ENCODE assay signal across 16 cellular contexts in genomic region chr17:43784628-43785101, GRCh38. TPM values are rescaled to one million over a fixed set of nuclear protein-coding genes. Genes with fewer than 3 reads are reported as not detected.
DNase-seq lines count a peak whose midpoint lies in the region; ATAC-seq, FAIRE-seq and TF ChIP-seq lines count a peak whose summit lies in the region.
"Had no signal": no experiment of that assay in that cellular context is flagged by ENCODE, and none has a peak within 500 bp of the region (broad histone marks: within the 10 kb centered on the region; RNA-seq: fewer than 3 reads in every experiment).

No MANE protein-coding gene starts in this region.

- H3K27ac ChIP-seq in astrocyte (ENCODE audit: low read depth, low read length): peak overlapping the region; percentile 34
- H3K27ac ChIP-seq: left ventricle myocardium inferior, spleen had no signal

- no peak for TF ChIP-seq CTCF in astrocyte (IDR thresholded peaks at IDR 0.05; ENCODE audit: insufficient read depth, low read depth, low read length)
- no peak for TF ChIP-seq CTCF in fibroblast of villous mesenchyme (IDR thresholded peaks at IDR 0.05; ENCODE audit: insufficient read depth, low read depth, low read length)

- no peaks in the 10 kb centered on the region for H3K27me3 ChIP-seq in astrocyte (ENCODE audit: insufficient read depth, low read length)
- H3K27me3 ChIP-seq: heart right ventricle had no signal

- DNase-seq in HCEC 1CT: peak; percentile 70
- peak; percentile 84 for DNase-seq in astrocyte (ENCODE audit: low read depth)
- peak; percentile 47 for DNase-seq in fibroblast of villous mesenchyme (ENCODE audit: low read depth)
- DNase-seq in stimulated activated effector memory CD8-positive, alpha-beta T cell treated with anti-CD3 and anti-CD28 coated beads, Interleukin-12 subunit alpha, Interleukin-12 subunit beta, amount 100 ng/mL, for 72 hours (ENCODE audit: low spot score in 2 of 2): no peak
- DNase-seq in activated T-helper 1 cell treated with anti-CD3 and anti-CD28 coated beads, Interleukin-12 subunit alpha, Interleukin-12 subunit beta, Interleukin-2, Interleukin-4 antibody, amounts not matched to agents 30 ng/mL and 10 ng/mL and 1 ng/mL, durations not matched to agents 14 hours and 24 hours and 36 hours (ENCODE audit: low spot score): no peak
- DNase-seq in SW 1271 (lab: John Stamatoyannopoulos, UW): no peak
- DNase-seq in GM19238 (ENCODE audit: insufficient read length, low spot score): no peak
- no peak for DNase-seq in T-cell
- DNase-seq: heart right ventricle, KBM-7, left ventricle myocardium inferior, NCI-H187 treated with DMSO at 0.1 percent for 48 hours, NCI-H774, SHP77 treated with DMSO at 0.1 percent for 48 hours, spleen had no signal

- H3K4me3 ChIP-seq in astrocyte (ENCODE audit: insufficient read depth, low read depth, low read length) (no peak overlapping the region), fibroblast of villous mesenchyme (ENCODE audit: low read depth, low read length) (no peak overlapping the region)
- H3K4me3 ChIP-seq: heart right ventricle, left ventricle myocardium inferior, spleen had no signal

- H3K79me2 ChIP-seq in astrocyte (ENCODE audit: insufficient read depth, low read length): no peaks in the 10 kb centered on the region

- POLR2A ChIA-PET in T-cell (lab: Charles Lee): no interaction called here

- no peaks in the 10 kb centered on the region for H3K36me3 ChIP-seq in astrocyte (ENCODE audit: insufficient read depth, low read length)
- H3K36me3 ChIP-seq: heart right ventricle, left ventricle myocardium inferior, spleen had no signal

- H3K4me1 Mint-ChIP-seq in astrocyte (ENCODE audit: low read depth, unreplicated experiment) (peaks cover 21% of the 10 kb centered on the region), T-cell (peaks cover 0 to 2% (median 0%) of the 10 kb centered on the region in 3 donors)
- H3K4me1 Mint-ChIP-seq in stimulated activated effector memory CD8-positive, alpha-beta T cell treated with anti-CD3 and anti-CD28 coated beads, Interleukin-12 subunit alpha, Interleukin-12 subunit beta, amount 100 ng/mL, for 72 hours: peaks cover 7% of the 10 kb centered on the region
- peaks cover 1% of the 10 kb centered on the region for H3K4me1 Mint-ChIP-seq in activated T-helper 1 cell treated with anti-CD3 and anti-CD28 coated beads, Interleukin-12 subunit alpha, Interleukin-12 subunit beta, Interleukin-2, Interleukin-4 antibody, amounts not matched to agents 30 ng/mL and 10 ng/mL and 1 ng/mL, durations not matched to agents 14 hours and 24 hours and 36 hours (ENCODE audit: low read depth)

- H3K9me3 ChIP-seq in astrocyte (ENCODE audit: insufficient read depth, low read depth, low read length): no peaks in the 10 kb centered on the region
- H3K9me3 ChIP-seq: heart right ventricle, left ventricle myocardium inferior, spleen had no signal

- peaks cover 2% of the 10 kb centered on the region for H3K27me3 Mint-ChIP-seq in astrocyte (ENCODE audit: low read depth, unreplicated experiment)
- H3K27me3 Mint-ChIP-seq in activated T-helper 1 cell treated with anti-CD3 and anti-CD28 coated beads, Interleukin-12 subunit alpha, Interleukin-12 subunit beta, Interleukin-2, Interleukin-4 antibody, amounts not matched to agents 30 ng/mL and 10 ng/mL and 1 ng/mL, durations not matched to agents 14 hours and 24 hours and 36 hours (ENCODE audit: insufficient read depth): peaks cover 39% of the 10 kb centered on the region
- H3K27me3 Mint-ChIP-seq in T-cell: peaks cover 27 to 39% of the 10 kb centered on the region in 2 donors

- H3K4me2 ChIP-seq in astrocyte (ENCODE audit: low read length): peak overlapping the region; percentile 69

- CTCF ChIA-PET in T-cell (lab: Charles Lee): no interaction called here

- peaks cover 23% of the 10 kb centered on the region for H3K4me1 ChIP-seq in astrocyte (ENCODE audit: insufficient read depth, low read length)

- H2AFZ ChIP-seq in astrocyte (ENCODE audit: low read depth, low read length): peak overlapping the region; percentile 44

- peak overlapping the region; percentile 50 for H3K27ac Mint-ChIP-seq in astrocyte (ENCODE audit: unreplicated experiment)
- H3K27ac Mint-ChIP-seq in stimulated activated effector memory CD8-positive, alpha-beta T cell treated with anti-CD3 and anti-CD28 coated beads, Interleukin-12 subunit alpha, Interleukin-12 subunit beta, amount 100 ng/mL, for 72 hours: no peak overlapping the region
- no peak overlapping the region for H3K27ac Mint-ChIP-seq in activated T-helper 1 cell treated with anti-CD3 and anti-CD28 coated beads, Interleukin-12 subunit alpha, Interleukin-12 subunit beta, Interleukin-2, Interleukin-4 antibody, amounts not matched to agents 30 ng/mL and 10 ng/mL and 1 ng/mL, durations not matched to agents 14 hours and 24 hours and 36 hours
- no peak overlapping the region for H3K27ac Mint-ChIP-seq in T-cell
- H3K27ac Mint-ChIP-seq: activated naive CD4-positive, alpha-beta T cell treated with anti-CD3 and anti-CD28 coated beads, Interleukin-2, amount 50 U/mL, for 72 hours had no signal

- peak overlapping the region; percentile 32 for H3K9ac ChIP-seq in astrocyte (ENCODE audit: low read length)

- no peaks in the 10 kb centered on the region for H4K20me1 ChIP-seq in astrocyte (ENCODE audit: insufficient read depth, low read length)

- ATAC-seq in stimulated activated effector memory CD8-positive, alpha-beta T cell treated with anti-CD3 and anti-CD28 coated beads, Interleukin-12 subunit alpha, Interleukin-12 subunit beta, amount 100 ng/mL, for 72 hours: peak; percentile 78
- no peak for ATAC-seq in T-cell (replicated peaks in 1 of 4)

- H3K4me3 Mint-ChIP-seq in astrocyte (ENCODE audit: unreplicated experiment) (no peak overlapping the region), T-cell (no peak overlapping the region)
- H3K4me3 Mint-ChIP-seq in stimulated activated effector memory CD8-positive, alpha-beta T cell treated with anti-CD3 and anti-CD28 coated beads, Interleukin-12 subunit alpha, Interleukin-12 subunit beta, amount 100 ng/mL, for 72 hours: no peak overlapping the region
- no peak overlapping the region for H3K4me3 Mint-ChIP-seq in activated T-helper 1 cell treated with anti-CD3 and anti-CD28 coated beads, Interleukin-12 subunit alpha, Interleukin-12 subunit beta, Interleukin-2, Interleukin-4 antibody, amounts not matched to agents 30 ng/mL and 10 ng/mL and 1 ng/mL, durations not matched to agents 14 hours and 24 hours and 36 hours

- H3K36me3 Mint-ChIP-seq in astrocyte (ENCODE audit: low read depth, unreplicated experiment): peaks cover 2% of the 10 kb centered on the region
- no peaks in the 10 kb centered on the region for H3K36me3 Mint-ChIP-seq in stimulated activated effector memory CD8-positive, alpha-beta T cell treated with anti-CD3 and anti-CD28 coated beads, Interleukin-12 subunit alpha, Interleukin-12 subunit beta, amount 100 ng/mL, for 72 hours
- H3K36me3 Mint-ChIP-seq in activated T-helper 1 cell treated with anti-CD3 and anti-CD28 coated beads, Interleukin-12 subunit alpha, Interleukin-12 subunit beta, Interleukin-2, Interleukin-4 antibody, amounts not matched to agents 30 ng/mL and 10 ng/mL and 1 ng/mL, durations not matched to agents 14 hours and 24 hours and 36 hours (ENCODE audit: low read depth): no peaks in the 10 kb centered on the region
- no peaks in the 10 kb centered on the region for H3K36me3 Mint-ChIP-seq in T-cell
- H3K36me3 Mint-ChIP-seq: activated naive CD4-positive, alpha-beta T cell treated with anti-CD3 and anti-CD28 coated beads, Interleukin-2, amount 50 U/mL, for 72 hours had no signal

- H3K9me3 Mint-ChIP-seq in astrocyte (ENCODE audit: unreplicated experiment) (no peaks in the 10 kb centered on the region), T-cell (no peaks in the 10 kb centered on the region)
- H3K9me3 Mint-ChIP-seq in stimulated activated effector memory CD8-positive, alpha-beta T cell treated with anti-CD3 and anti-CD28 coated beads, Interleukin-12 subunit alpha, Interleukin-12 subunit beta, amount 100 ng/mL, for 72 hours: no peaks in the 10 kb centered on the region
- no peaks in the 10 kb centered on the region for H3K9me3 Mint-ChIP-seq in activated T-helper 1 cell treated with anti-CD3 and anti-CD28 coated beads, Interleukin-12 subunit alpha, Interleukin-12 subunit beta, Interleukin-2, Interleukin-4 antibody, amounts not matched to agents 30 ng/mL and 10 ng/mL and 1 ng/mL, durations not matched to agents 14 hours and 24 hours and 36 hours
- H3K9me3 Mint-ChIP-seq: activated naive CD4-positive, alpha-beta T cell treated with anti-CD3 and anti-CD28 coated beads, Interleukin-2, amount 50 U/mL, for 72 hours had no signal

- intact Hi-C loops in activated T-helper 1 cell treated with anti-CD3 and anti-CD28 coated beads, Interleukin-12 subunit alpha, Interleukin-12 subunit beta, Interleukin-2, Interleukin-4 antibody, amounts not matched to agents 30 ng/mL and 10 ng/mL and 1 ng/mL, durations not matched to agents 14 hours and 24 hours and 36 hours (cut with micrococcal nuclease): no loop called here

- FAIRE-seq in astrocyte (lab: Jason Lieb, UNC): no peak

RNA-seq across cellular contexts. Expression of gene CFAP97D1, which starts 4.4 kb away (rescaled TPM):
- 0.16 TPM in 1 of 2 replicates, not detected in the other for total RNA-seq in astrocyte
- not detected in 2 replicates for total RNA-seq in fibroblast of villous mesenchyme
- total RNA-seq in activated T-helper 1 cell treated with anti-CD3 and anti-CD28 coated beads, Interleukin-12 subunit alpha, Interleukin-12 subunit beta, Interleukin-2, Interleukin-4 antibody, amounts not matched to agents 30 ng/mL and 10 ng/mL and 1 ng/mL, durations not matched to agents 14 hours and 24 hours and 36 hours: not detected in 2 replicates
- total RNA-seq in T-cell: not detected
- total RNA-seq: activated naive CD4-positive, alpha-beta T cell treated with anti-CD3 and anti-CD28 coated beads, Interleukin-2, amount 50 U/mL, for 72 hours had no signal

RNA-seq across cellular contexts. Expression of gene DUSP3, which starts 5.9 kb away (rescaled TPM):
- total RNA-seq in astrocyte: 63.3 and 71.6 TPM in 2 replicates
- total RNA-seq in fibroblast of villous mesenchyme: 79.6 and 95.9 TPM in 2 replicates
- 11.7 and 12.0 TPM in 2 replicates for total RNA-seq in activated T-helper 1 cell treated with anti-CD3 and anti-CD28 coated beads, Interleukin-12 subunit alpha, Interleukin-12 subunit beta, Interleukin-2, Interleukin-4 antibody, amounts not matched to agents 30 ng/mL and 10 ng/mL and 1 ng/mL, durations not matched to agents 14 hours and 24 hours and 36 hours
- 1 to 10 TPM; 8.1 to 9.8 (median 9.6) TPM for total RNA-seq in T-cell

RNA-seq across cellular contexts. Expression of gene SOST, which starts 26.1 kb away (rescaled TPM):
- total RNA-seq in astrocyte (not detected in 2 replicates), fibroblast of villous mesenchyme (not detected in 2 replicates), T-cell (not detected)
- total RNA-seq in activated T-helper 1 cell treated with anti-CD3 and anti-CD28 coated beads, Interleukin-12 subunit alpha, Interleukin-12 subunit beta, Interleukin-2, Interleukin-4 antibody, amounts not matched to agents 30 ng/mL and 10 ng/mL and 1 ng/mL, durations not matched to agents 14 hours and 24 hours and 36 hours: not detected in 2 replicates
- total RNA-seq: activated naive CD4-positive, alpha-beta T cell treated with anti-CD3 and anti-CD28 coated beads, Interleukin-2, amount 50 U/mL, for 72 hours; spleen had no signal

RNA-seq across cellular contexts. Expression of gene MPP3, which starts 48.3 kb away (rescaled TPM):
- total RNA-seq in astrocyte: 5.9 and 6.5 TPM in 2 replicates
- total RNA-seq in fibroblast of villous mesenchyme: 8.7 and 9.1 TPM in 2 replicates
- 0.22 and 0.47 TPM in 2 replicates for total RNA-seq in activated T-helper 1 cell treated with anti-CD3 and anti-CD28 coated beads, Interleukin-12 subunit alpha, Interleukin-12 subunit beta, Interleukin-2, Interleukin-4 antibody, amounts not matched to agents 30 ng/mL and 10 ng/mL and 1 ng/mL, durations not matched to agents 14 hours and 24 hours and 36 hours
- total RNA-seq in T-cell: under 1 TPM in 4 of 5 donors, not detected in 1; 0.32 to 0.60 (median 0.44) TPM

Comparison
In these comparisons a context has a peak if more than half of its experiments do, and no peak if none do; other contexts are left out.
1. DNase-seq: peak in HCEC 1CT (single experiment), astrocyte (single experiment) and fibroblast of villous mesenchyme (single experiment); none in stimulated activated effector memory CD8-positive, alpha-beta T cell treated with anti-CD3 and anti-CD28 coated beads, Interleukin-12 subunit alpha, Interleukin-12 subunit beta, amount 100 ng/mL, for 72 hours (0 of 2), activated T-helper 1 cell treated with anti-CD3 and anti-CD28 coated beads, Interleukin-12 subunit alpha, Interleukin-12 subunit beta, Interleukin-2, Interleukin-4 antibody, amounts not matched to agents 30 ng/mL and 10 ng/mL and 1 ng/mL, durations not matched to agents 14 hours and 24 hours and 36 hours (single experiment), SW 1271 (0 of 2), GM19238 (single experiment) and T-cell (0 of 34).